8 cellular contexts compared by ENCODE assay signal in genomic region chr17:2179615-2180295, GRCh38.
DNase-seq lines count a peak whose midpoint lies in the region; ATAC-seq and TF ChIP-seq lines count a peak whose summit lies in the region.

No MANE protein-coding gene starts in this region.

- peaks cover 9% of the 10 kb centered on the region for H3K36me3 ChIP-seq in brain microvascular endothelial cell (replicated peaks)

- H3K4me3 ChIP-seq in brain microvascular endothelial cell (ENCODE audit: low read depth, low read length): no peak overlapping the region

- H3K27ac ChIP-seq in brain microvascular endothelial cell (peak overlapping the region; percentile 99), temporal lobe (ENCODE audit: low read depth, low read length) (peak overlapping the region; percentile 6)

- no peak for TF ChIP-seq CTCF in brain microvascular endothelial cell (IDR thresholded peaks at IDR 0.05; ENCODE audit: low read depth, low read length, missing control alignments)

- ATAC-seq in GM19324 (IDR thresholded peaks at IDR 0.05; ENCODE audit: low FRiP score, unreplicated experiment): no peak
- no peak for ATAC-seq in HG03439 (IDR thresholded peaks at IDR 0.05; ENCODE audit: unreplicated experiment)

- H3K27me3 ChIP-seq in brain microvascular endothelial cell (replicated peaks): no peaks in the 10 kb centered on the region

- in situ Hi-C loops in brain microvascular endothelial cell (cut with HindIII; ENCODE audit: low pct_ligation_motif_present, low sequenced_read_pairs): loop anchor here (10.0 kb wide), 1 partner anchor 95 kb away; no protein-coding TSS in a partner anchor

- DNase-seq in LHCN-M2 (ENCODE audit: low read depth): peak; percentile 96
- peak; percentile 97 for DNase-seq in brain microvascular endothelial cell
- peak; percentile 17 for DNase-seq in kidney glomerular epithelial cell (lab: John Stamatoyannopoulos, UW)
- DNase-seq in SKM-1 treated with dmso at 0.1 percent for 144 hours (lab: John Stamatoyannopoulos, UW; ENCODE audit: unreplicated experiment): no peak
- DNase-seq in stimulated activated CD4-positive, alpha-beta T cell treated with anti-CD3 and anti-CD28 coated beads, Interleukin-2, amount 100 ng/mL, for 24 hours: no peak

Comparison
In these comparisons a context has a peak if more than half of its experiments do, and no peak if none do; other contexts are left out.
1. DNase-seq: peak in LHCN-M2 (single experiment), brain microvascular endothelial cell (single experiment) and kidney glomerular epithelial cell (single experiment); none in SKM-1 treated with dmso at 0.1 percent for 144 hours (single experiment) and stimulated activated CD4-positive, alpha-beta T cell treated with anti-CD3 and anti-CD28 coated beads, Interleukin-2, amount 100 ng/mL, for 24 hours (0 of 2).